Comparison of ENCODE assay signal across 26 cellular contexts in genomic region chr1:208449951-208450350, GRCh38.
DNase-seq lines count a peak whose midpoint lies in the region; ATAC-seq, FAIRE-seq and TF ChIP-seq lines count a peak whose summit lies in the region.
"Had no signal": no experiment of that assay in that cellular context is flagged by ENCODE, and none has a peak within 500 bp of the region (broad histone marks: within the 10 kb centered on the region; RNA-seq: fewer than 3 reads in every experiment).

No MANE protein-coding gene starts in this region.

- H3K79me2 ChIP-seq in HepG2 (ENCODE audit: insufficient read depth, low read length), result no peaks in the 10 kb centered on the region

- ATAC-seq in HepG2 (no peak), right lobe of liver (no peak), HG02884 (IDR thresholded peaks at IDR 0.05; ENCODE audit: unreplicated experiment) (no peak), GM18502 (IDR thresholded peaks at IDR 0.05; ENCODE audit: poor library complexity, unreplicated experiment) (no peak)
- ATAC-seq: activated T-cell treated with anti-CD3 and anti-CD28 coated beads, Interleukin-2, amount 50 U/mL, for 72 hours had no signal

- FAIRE-seq in HepG2 (lab: Jason Lieb, UNC), result no peak
- FAIRE-seq: D721Med, endothelial cell of umbilical vein, GM18507 had no signal

- in situ Hi-C loops in HepG2 (cut with HindIII; ENCODE audit: extremely low pct_ligation_motif_present, low pct_unique_long_range_greater_than_20kb), result no loop called here

- TF ChIP-seq RAD21 in HepG2 (CRISPR knock-in tag; IDR thresholded peaks at IDR 0.05), result no peak

- no peak for DNase-seq in HepG2 (ENCODE audit: low spot score)
- no peak for DNase-seq in right lobe of liver
- DNase-seq in NCI-H2227 (lab: John Stamatoyannopoulos, UW; ENCODE audit: unreplicated experiment), result peak; percentile 86
- DNase-seq in WERI-Rb-1, result no peak
- DNase-seq in activated naive CD4-positive, alpha-beta T cell treated with anti-CD3 and anti-CD28 coated beads, Interleukin-2, amount 50 U/mL, for 16 hours, result no peak
- DNase-seq in NCI-H187 treated with DMSO at 0.1 percent for 48 hours (lab: John Stamatoyannopoulos, UW), result no peak
- DNase-seq: activated CD4-positive, alpha-beta T cell treated with anti-CD3 and anti-CD28 coated beads for 48 hours; activated naive CD4-positive, alpha-beta T cell treated with anti-CD3 and anti-CD28 coated beads for 36 hours; activated T-cell treated with anti-CD3 and anti-CD28 coated beads, Interleukin-2, amount 50 U/mL, for 72 hours; glutamatergic neuron; mesenchymal stem cell; MM.1S; naive B cell; NCI-H2029; NCI-H526 treated with DMSO at 0.1 percent for 48 hours; SIG-M5; stimulated activated CD4-positive, alpha-beta T cell treated with anti-CD3 and anti-CD28 coated beads, Interleukin-12 subunit alpha, Interleukin-12 subunit beta, amount 100 ng/mL, for 4 hours; stomach; T-helper 1 cell; transverse colon had no signal

- BruUV-seq in HepG2 (replicated peaks; lab: Mats Ljungman, UMichigan), result no TSS peak

- H2AFZ ChIP-seq in HepG2 (ENCODE audit: low read length), result no peak overlapping the region

- H3K36me3 ChIP-seq in HepG2 (replicated peaks in 1 of 2; ENCODE audit: control insufficient read depth in 1 of 2, insufficient read depth in 2 of 2, low read length in 2 of 2) (no peaks in the 10 kb centered on the region), right lobe of liver (no peaks in the 10 kb centered on the region), WERI-Rb-1 (no peaks in the 10 kb centered on the region)
- H3K36me3 ChIP-seq: cardiac muscle cell, stomach, transverse colon had no signal

- TF ChIP-seq EP300 in HepG2 (IDR thresholded peaks at IDR 0.05; ENCODE audit: low read depth in 2 of 2, low read length in 2 of 2), result no peak
- no peak for TF ChIP-seq EP300 in HepG2 (CRISPR knock-in tag; IDR thresholded peaks at IDR 0.05; ENCODE audit: borderline replicate concordance)

- H3K9me3 ChIP-seq in HepG2 (ENCODE audit: low read length) (no peaks in the 10 kb centered on the region), right lobe of liver (no peaks in the 10 kb centered on the region), WERI-Rb-1 (ENCODE audit: severe bottlenecking) (no peaks in the 10 kb centered on the region)
- H3K9me3 ChIP-seq: stomach, transverse colon had no signal

- H4K20me1 ChIP-seq in HepG2 (ENCODE audit: insufficient read depth, low read length), result no peaks in the 10 kb centered on the region

- H3K4me3 ChIP-seq in HepG2 (replicated peaks in 1 of 3; ENCODE audit: insufficient read depth in 1 of 3, low read depth in 2 of 3, low read length in 3 of 3), result no peak overlapping the region
- no peak overlapping the region for H3K4me3 ChIP-seq in right lobe of liver
- H3K4me3 ChIP-seq in WERI-Rb-1 (ENCODE audit: low read depth, low read length), result no peak overlapping the region
- H3K4me3 ChIP-seq: cardiac muscle cell, stomach, transverse colon had no signal

- POLR2A ChIA-PET in HepG2 (lab: Yijun Ruan, JAX), result no interaction called here

- H3K4me2 ChIP-seq in HepG2 (ENCODE audit: low read depth, low read length), result no peak overlapping the region

- intact Hi-C loops in HepG2 (cut with micrococcal nuclease; ENCODE audit: unreplicated experiment) (no loop called here), right lobe of liver (cut with DNase I) (no loop called here)

- H3K27me3 ChIP-seq in HepG2 (ENCODE audit: control insufficient read depth in 1 of 2, insufficient read depth in 2 of 2, low read length in 2 of 2), result no peaks in the 10 kb centered on the region
- no peaks in the 10 kb centered on the region for H3K27me3 ChIP-seq in right lobe of liver
- peaks cover 25% of the 10 kb centered on the region for H3K27me3 ChIP-seq in WERI-Rb-1 (ENCODE audit: insufficient read depth, low read depth, severe bottlenecking)
- H3K27me3 ChIP-seq: cardiac muscle cell, transverse colon had no signal

- 0 out of 2 replicates have a peak, but pooled peaks have one; percentile 12 for TF ChIP-seq CTCF in HepG2 (CRISPR knock-in tag; IDR thresholded peaks at IDR 0.05)
- TF ChIP-seq CTCF in right lobe of liver (IDR thresholded peaks at IDR 0.05), result no peak
- TF ChIP-seq CTCF in WERI-Rb-1 (IDR thresholded peaks at IDR 0.05; ENCODE audit: low read depth, low read length), result peak; percentile 17; the same call in 1 of the 2 replicates

- H3K27ac ChIP-seq in HepG2 (ENCODE audit: extremely low read length, insufficient read depth, low read length) (no peak overlapping the region), right lobe of liver (no peak overlapping the region), WERI-Rb-1 (no peak overlapping the region)
- H3K27ac ChIP-seq: cardiac muscle cell, stomach, transverse colon had no signal

- CTCF ChIA-PET in HepG2 (lab: Yijun Ruan, JAX; ENCODE audit: low intra/inter-chr PET ratio, low total read pairs), result no interaction called here

- WGBS in HepG2 (ENCODE audit: low lambda C conversion rate), result 43% methylated on average over 6 of the region's 7 CpGs
- 86% methylated on average over 7 of the region's 7 CpGs for WGBS in right lobe of liver (ENCODE audit: insufficient coverage, low coverage, low lambda C conversion rate, missing lambda C conversion rate)

- H3K9ac ChIP-seq in HepG2 (ENCODE audit: insufficient read depth, low read depth, low read length), result no peak overlapping the region

- no peak for TF ChIP-seq POLR2A in HepG2 (IDR thresholded peaks at IDR 0.05; ENCODE audit: insufficient read depth in 1 of 2, low read depth in 2 of 2, low read length in 2 of 2)
- TF ChIP-seq POLR2A in right lobe of liver (IDR thresholded peaks at IDR 0.05), result no peak

- no peaks in the 10 kb centered on the region for H3K4me1 ChIP-seq in HepG2 (ENCODE audit: insufficient read depth, low read length)
- H3K4me1 ChIP-seq in right lobe of liver, result no peaks in the 10 kb centered on the region
- H3K4me1 ChIP-seq: stomach had no signal

TF ChIP-seq in HepG2, 621 proteins besides CTCF, POLR2A, EP300 and RAD21:
- peak; percentile 14 for TF ChIP-seq YY1 (IDR thresholded peaks at IDR 0.05; ENCODE audit: insufficient read depth, insufficient replicate concordance, low read depth, low read length)
- TF ChIP-seq, protein P1, sequence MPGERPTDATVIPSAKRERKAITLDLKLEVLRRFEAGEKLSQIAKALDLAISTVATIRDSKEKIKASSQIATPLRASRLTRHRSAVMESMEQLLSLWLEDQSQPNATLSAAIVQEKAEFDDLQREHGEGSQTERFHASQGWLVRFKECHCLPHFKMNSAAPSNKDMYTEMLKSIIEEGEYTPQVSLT (CRISPR knock-in tag; IDR thresholded peaks at IDR 0.05; ENCODE audit: borderline replicate concordance, low read depth), result no peak

Comparison
In these comparisons a context has a peak if more than half of its experiments do, and no peak if none do; other contexts are left out.
1. CTCF ChIP-seq: peak in HepG2 (single experiment) and WERI-Rb-1 (single experiment); none in right lobe of liver (0 of 4).